ENCODE assay signal across 7 cellular contexts in genomic region chr11:14007566-14007965, GRCh38. TPM values are rescaled to one million over a fixed set of nuclear protein-coding genes. Genes with fewer than 3 reads are reported as not detected.
"Had no signal": no experiment of that assay in that cellular context is flagged by ENCODE, and none has a peak within 500 bp of the region (broad histone marks: within the 10 kb centered on the region; RNA-seq: fewer than 3 reads in every experiment).

No MANE protein-coding gene starts in this region.

- ATAC-seq: HepG2, K562 had no signal

- DNase-seq: IMR-90 had no signal

- H3K4me3 ChIP-seq: K562 had no signal

- H3K27ac ChIP-seq: HL-60 had no signal

- FAIRE-seq: HepG2, HTR-8/SVneo, K562 had no signal

RNA-seq across cellular contexts. Expression of gene SPON1, which starts 45.0 kb away (rescaled TPM):
- total RNA-seq: HepG2, HT-29, HT1080, K562 had no signal
- polyA plus RNA-seq: HepG2 had no signal
